14 cellular contexts compared by ENCODE assay signal in genomic region chr1:10540277-10541005, GRCh38.
DNase-seq lines count a peak whose midpoint lies in the region; ATAC-seq and TF ChIP-seq lines count a peak whose summit lies in the region.
"Had no signal": no experiment of that assay in that cellular context is flagged by ENCODE, and none has a peak within 500 bp of the region (broad histone marks: within the 10 kb centered on the region; RNA-seq: fewer than 3 reads in every experiment).

No MANE protein-coding gene starts in this region.

- peaks cover 59% of the 10 kb centered on the region for H3K4me1 Mint-ChIP-seq in brain
- H3K4me1 Mint-ChIP-seq: CD14-positive monocyte had no signal

- CTCF ChIA-PET in HEK293 (lab: Yijun Ruan, JAX) = interaction anchor here (1.4 kb wide), 1 partner anchor 10 kb away, joined by 5 read pairs; no protein-coding TSS in a partner anchor

- peaks cover 0 to 16% of the 10 kb centered on the region in 2 experiments; a peak in 2 of 3 replicates for H3K36me3 ChIP-seq in HEK293 (ENCODE audit: control insufficient read depth in 2 of 2, insufficient read depth in 1 of 2, low read length in 2 of 2)

- peaks cover 12% of the 10 kb centered on the region for H3K4me1 ChIP-seq in HEK293 (ENCODE audit: control insufficient read depth, insufficient read depth, low read length)

- POLR2A ChIA-PET in HEK293 (lab: Yijun Ruan, JAX) = no interaction called here

- intact Hi-C loops in left ventricle myocardium superior (cut with micrococcal nuclease) = no loop called here

- peak overlapping the region; percentile 9 to 81 (median 23) for H3K27ac Mint-ChIP-seq in brain
- H3K27ac Mint-ChIP-seq: activated naive CD4-positive, alpha-beta T cell treated with anti-CD3 and anti-CD28 coated beads for 36 hours had no signal

- peaks cover 4% of the 10 kb centered on the region for H3K27me3 Mint-ChIP-seq in brain

- H3K4me3 ChIP-seq in HEK293 (ENCODE audit: low read depth, low read length) = no peak overlapping the region

- H3K4me3 Mint-ChIP-seq in brain = peak overlapping the region in 2 of 5 experiments; percentile 23 to 45
- H3K4me3 Mint-ChIP-seq: activated naive CD4-positive, alpha-beta T cell treated with anti-CD3 and anti-CD28 coated beads for 36 hours; CD14-positive monocyte had no signal

- H3K36me3 Mint-ChIP-seq in brain = peaks cover 33% of the 10 kb centered on the region

- no peaks in the 10 kb centered on the region for H3K9me3 ChIP-seq in HEK293 (ENCODE audit: control insufficient read depth, insufficient read depth, low read depth, low read length)

- no peak overlapping the region for H3K27ac ChIP-seq in HEK293 (ENCODE audit: extremely low read depth, low read depth, low read length)

- DNase-seq in left ventricle myocardium superior = peak; percentile 47
- peak; percentile 82 for DNase-seq in retina
- no peak for DNase-seq in activated T-cell treated with anti-CD3 and anti-CD28 coated beads, Interleukin-2, amount 50 U/mL, for 48 hours
- DNase-seq in NCI-H2196 (lab: John Stamatoyannopoulos, UW; ENCODE audit: unreplicated experiment) = no peak
- no peak for DNase-seq in activated CD4-positive, alpha-beta T cell treated with anti-CD3 and anti-CD28 coated beads, Interleukin-2, amount 50 U/mL, for 48 hours
- DNase-seq: activated naive CD4-positive, alpha-beta T cell treated with anti-CD3 and anti-CD28 coated beads for 36 hours; EL; Karpas-422; NCI-H187 treated with DMSO at 0.1 percent for 48 hours; SHP77 had no signal

- H3K9me3 Mint-ChIP-seq in brain = no peaks in the 10 kb centered on the region
- H3K9me3 Mint-ChIP-seq: activated naive CD4-positive, alpha-beta T cell treated with anti-CD3 and anti-CD28 coated beads for 36 hours; CD14-positive monocyte had no signal

- no peak for TF ChIP-seq CTCF in HEK293 (tag by site-specific recombination; IDR thresholded peaks at IDR 0.05)
- TF ChIP-seq CTCF in brain (conservative IDR thresholded peaks at IDR 0.05) = no peak

- ATAC-seq in left ventricle myocardium superior (peak; percentile 56), GM19463 (IDR thresholded peaks at IDR 0.05; ENCODE audit: unreplicated experiment) (no peak)

TF ChIP-seq in HEK293, 187 proteins besides CTCF, POLR2A, EP300 and RAD21:
- TF ChIP-seq PRDM6 (tag by site-specific recombination; IDR thresholded peaks at IDR 0.05) (peak; percentile 43; the same call in 1 of the 2 replicates), ZNF561 (tag by site-specific recombination; IDR thresholded peaks at IDR 0.05; ENCODE audit: borderline replicate concordance) (no peak)

Comparison
In these comparisons a context has a peak if more than half of its experiments do, and no peak if none do; other contexts are left out.
1. DNase-seq: peak in left ventricle myocardium superior (single experiment) and retina (single experiment); none in activated T-cell treated with anti-CD3 and anti-CD28 coated beads, Interleukin-2, amount 50 U/mL, for 48 hours (0 of 2), NCI-H2196 (single experiment) and activated CD4-positive, alpha-beta T cell treated with anti-CD3 and anti-CD28 coated beads, Interleukin-2, amount 50 U/mL, for 48 hours (0 of 2).